26 cellular contexts compared by ENCODE assay signal in the genomic region with DNA sequence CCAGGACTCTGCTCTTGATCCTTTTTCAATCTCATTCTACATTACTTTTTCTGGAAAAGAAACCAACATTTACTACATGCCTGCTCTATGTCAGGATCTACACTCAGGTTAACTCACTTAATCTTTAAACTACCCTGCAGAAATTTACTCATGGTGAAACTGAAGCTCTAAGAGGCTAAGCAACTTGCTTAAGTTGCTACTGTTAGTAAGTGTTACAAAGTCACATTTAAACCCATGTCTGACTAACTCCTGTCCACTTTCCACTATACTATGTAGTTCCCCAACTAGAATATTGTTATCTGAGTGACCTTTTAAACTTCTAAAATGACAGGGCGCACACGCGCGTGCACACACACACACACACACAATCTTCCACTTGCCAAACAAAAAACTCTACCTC.
A peak's percentile ranks its signal among the peaks of the same experiment; 100 is the strongest.
DNase-seq lines count a peak whose midpoint lies in the region; ATAC-seq lines count a peak whose summit lies in the region.
"Had no signal": no experiment of that assay in that cellular context is flagged by ENCODE, and none has a peak within 500 bp of the region (broad histone marks: within the 10 kb centered on the region; RNA-seq: fewer than 3 reads in every experiment).

No MANE protein-coding gene starts in this region.

- no peaks in the 10 kb centered on the region for H3K9me3 Mint-ChIP-seq in stimulated activated memory B cell treated with anti-CD40 and anti-IgM and Interleukin-4, amounts not matched to agents 10 μg/mL and 1 μg/mL and 100 μg/mL, for 72 hours
- H3K9me3 Mint-ChIP-seq: activated naive CD4-positive, alpha-beta T cell treated with anti-CD3 and anti-CD28 coated beads for 36 hours; activated T-cell treated with anti-CD3 and anti-CD28 coated beads, Interleukin-2, amount 50 U/mL, for 24 hours; CD4-positive, CD25-positive, alpha-beta regulatory T cell; T-cell had no signal

- peaks cover 8% of the 10 kb centered on the region for H3K36me3 Mint-ChIP-seq in stimulated activated memory B cell treated with anti-CD40 and anti-IgM and Interleukin-4, amounts not matched to agents 10 μg/mL and 1 μg/mL and 100 μg/mL, for 72 hours

- ATAC-seq in GM19025 (IDR thresholded peaks at IDR 0.05; ENCODE audit: low read depth, unreplicated experiment) (peak; percentile 45), GM21786 (IDR thresholded peaks at IDR 0.05; ENCODE audit: unreplicated experiment) (peak; percentile 34), HG03378 (IDR thresholded peaks at IDR 0.05; ENCODE audit: unreplicated experiment) (peak; percentile 49), GM18519 (IDR thresholded peaks at IDR 0.05; ENCODE audit: low FRiP score, unreplicated experiment) (no peak)
- ATAC-seq in stimulated activated memory B cell treated with anti-CD40 and anti-IgM and Interleukin-4, amounts not matched to agents 10 μg/mL and 1 μg/mL and 100 μg/mL, for 72 hours, result peak; percentile 43
- ATAC-seq: gastrocnemius medialis, left lobe of liver, Panc1, T-cell had no signal

- peak overlapping the region; percentile 21 for H3K27ac Mint-ChIP-seq in stimulated activated memory B cell treated with anti-CD40 and anti-IgM and Interleukin-4, amounts not matched to agents 10 μg/mL and 1 μg/mL and 100 μg/mL, for 72 hours
- H3K27ac Mint-ChIP-seq: activated naive CD4-positive, alpha-beta T cell treated with anti-CD3 and anti-CD28 coated beads for 36 hours; activated T-cell treated with anti-CD3 and anti-CD28 coated beads, Interleukin-2, amount 50 U/mL, for 24 hours; progenitor cell of endocrine pancreas; T-cell had no signal

- H3K4me1 Mint-ChIP-seq in stimulated activated memory B cell treated with anti-CD40 and anti-IgM and Interleukin-4, amounts not matched to agents 10 μg/mL and 1 μg/mL and 100 μg/mL, for 72 hours, result peaks cover 28% of the 10 kb centered on the region

- DNase-seq in NK-92 treated with Interleukin-12 subunit alpha and Interleukin-12 subunit beta, amount 100 ng/mL, for 24 hours (lab: John Stamatoyannopoulos, UW), result no peak
- no peak for DNase-seq in HK-2 (ENCODE audit: unreplicated experiment)
- DNase-seq: activated CD8-positive, alpha-beta memory T cell treated with anti-CD3 and anti-CD28 coated beads for 24 hours; activated naive CD4-positive, alpha-beta T cell treated with anti-CD3 and anti-CD28 coated beads for 36 hours; activated T-cell treated with anti-CD3 and anti-CD28 coated beads, Interleukin-2, amount 50 U/mL, for 24 hours; amygdala; CD4-positive, CD25-positive, alpha-beta regulatory T cell; esophagus squamous epithelium; gastrocnemius medialis; hypothalamus; KG1; mesenchymal stem cell; NCI-H1436; NCI-H2107; SIG-M5; sigmoid colon; stomach; T-cell had no signal

- H3K27me3 Mint-ChIP-seq in stimulated activated memory B cell treated with anti-CD40 and anti-IgM and Interleukin-4, amounts not matched to agents 10 μg/mL and 1 μg/mL and 100 μg/mL, for 72 hours, result no peaks in the 10 kb centered on the region
- H3K27me3 Mint-ChIP-seq: activated T-cell treated with anti-CD3 and anti-CD28 coated beads, Interleukin-2, amount 50 U/mL, for 24 hours; progenitor cell of endocrine pancreas; T-cell had no signal

- no peak overlapping the region for H3K4me3 Mint-ChIP-seq in stimulated activated memory B cell treated with anti-CD40 and anti-IgM and Interleukin-4, amounts not matched to agents 10 μg/mL and 1 μg/mL and 100 μg/mL, for 72 hours
- H3K4me3 Mint-ChIP-seq: activated naive CD4-positive, alpha-beta T cell treated with anti-CD3 and anti-CD28 coated beads for 36 hours; activated T-cell treated with anti-CD3 and anti-CD28 coated beads, Interleukin-2, amount 50 U/mL, for 24 hours; CD4-positive, CD25-positive, alpha-beta regulatory T cell; T-cell had no signal
